Comparison of ENCODE assay signal across 32 cellular contexts in genomic region chr20:63281741-63282665, GRCh38. TPM values are rescaled to one million over a fixed set of nuclear protein-coding genes. Genes with fewer than 3 reads are reported as not detected.
"Had no signal": no experiment of that assay in that cellular context is flagged by ENCODE, and none has a peak within 500 bp of the region (broad histone marks: within the 10 kb centered on the region; RNA-seq: fewer than 3 reads in every experiment).

No MANE protein-coding gene starts in this region.

- H3K4me1 Mint-ChIP-seq: activated B cell treated with CpG ODN at 0.5 μM for 24 hours; activated T-helper 17 cell treated with anti-CD3 and anti-CD28 coated beads, Interleukin-2, amount 50 U/mL, for 72 hours had no signal

- FAIRE-seq: TTC549 had no signal

- ATAC-seq: activated T-helper 17 cell treated with anti-CD3 and anti-CD28 coated beads, Interleukin-2, amount 50 U/mL, for 72 hours had no signal

- H3K9me3 ChIP-seq: MG63 had no signal

- DNase-seq: activated B cell treated with CpG ODN at 0.5 μM for 24 hours; activated CD4-positive, alpha-beta T cell treated with anti-CD3 and anti-CD28 coated beads for 1 hour; activated CD4-positive, alpha-beta T cell treated with anti-CD3 and anti-CD28 coated beads, Interleukin-2, amount 10 ng/mL, durations not matched to agents 24 days and 14 days; activated CD4-positive, alpha-beta T cell treated with anti-CD3 and anti-CD28 coated beads, Interleukin-2, amount 50 U/mL, for 48 hours; activated gamma-delta T cell; activated naive CD4-positive, alpha-beta T cell treated with anti-CD3 and anti-CD28 coated beads for 36 hours; activated T-cell treated with anti-CD3 and anti-CD28 coated beads for 4 hours; activated T-cell treated with anti-CD3 and anti-CD28 coated beads, Interleukin-2, amount 50 U/mL, for 48 hours; amygdala; brain microvascular endothelial cell; MG63; MV-4-11; NCI-H1092 treated with DMSO at 0.1 percent for 48 hours; NCI-H1417 treated with DMSO at 0.1 percent for 48 hours; NCI-H1694; NCI-H2029; NCI-H2107; NCI-H2171 treated with DMSO at 0.1 percent for 48 hours; NCI-H345; NCI-H510A; NCI-H526 treated with DMSO at 0.1 percent for 48 hours; SIG-M5; T-helper 2 cell; T1000 had no signal

- H3K9ac ChIP-seq: KMS-11 had no signal

- H3K27me3 ChIP-seq: brain microvascular endothelial cell, cardiac muscle cell, MG63 had no signal

- H3K27ac Mint-ChIP-seq: activated B cell treated with CpG ODN at 0.5 μM for 24 hours; activated CD4-positive, alpha-beta T cell treated with anti-CD3 and anti-CD28 coated beads, Interleukin-2, amount 10 ng/mL, durations not matched to agents 24 days and 14 days; activated naive CD4-positive, alpha-beta T cell treated with anti-CD3 and anti-CD28 coated beads for 36 hours; activated naive CD8-positive, alpha-beta T cell; activated T-helper 17 cell treated with anti-CD3 and anti-CD28 coated beads, Interleukin-2, amount 50 U/mL, for 72 hours had no signal

- H3K27me3 Mint-ChIP-seq: activated B cell treated with CpG ODN at 0.5 μM for 24 hours; activated CD4-positive, alpha-beta T cell treated with anti-CD3 and anti-CD28 coated beads, Interleukin-2, amount 10 ng/mL, durations not matched to agents 24 days and 14 days; activated naive CD8-positive, alpha-beta T cell; activated T-helper 17 cell treated with anti-CD3 and anti-CD28 coated beads, Interleukin-2, amount 50 U/mL, for 72 hours had no signal

- H3K4me3 Mint-ChIP-seq: activated B cell treated with CpG ODN at 0.5 μM for 24 hours; activated CD4-positive, alpha-beta T cell treated with anti-CD3 and anti-CD28 coated beads, Interleukin-2, amount 10 ng/mL, durations not matched to agents 24 days and 14 days; activated naive CD4-positive, alpha-beta T cell treated with anti-CD3 and anti-CD28 coated beads for 36 hours; activated naive CD8-positive, alpha-beta T cell; activated T-helper 17 cell treated with anti-CD3 and anti-CD28 coated beads, Interleukin-2, amount 50 U/mL, for 72 hours had no signal

- H3K9me3 Mint-ChIP-seq: activated B cell treated with CpG ODN at 0.5 μM for 24 hours; activated CD4-positive, alpha-beta T cell treated with anti-CD3 and anti-CD28 coated beads, Interleukin-2, amount 10 ng/mL, durations not matched to agents 24 days and 14 days; activated naive CD4-positive, alpha-beta T cell treated with anti-CD3 and anti-CD28 coated beads for 36 hours; activated T-helper 17 cell treated with anti-CD3 and anti-CD28 coated beads, Interleukin-2, amount 50 U/mL, for 72 hours had no signal

- H3K36me3 Mint-ChIP-seq: activated naive CD8-positive, alpha-beta T cell had no signal

- H3K4me3 ChIP-seq: cardiac muscle cell, MG63 had no signal

- H3K27ac ChIP-seq: brain microvascular endothelial cell, cardiac muscle cell, KMS-11 had no signal

- H3K4me2 ChIP-seq: KMS-11 had no signal

RNA-seq across cellular contexts. Expression of gene COL20A1, which starts 11.0 kb away (rescaled TPM):
- total RNA-seq: activated B cell treated with CpG ODN at 0.5 μM for 24 hours; activated CD4-positive, alpha-beta T cell treated with anti-CD3 and anti-CD28 coated beads, Interleukin-2, amount 10 ng/mL, durations not matched to agents 24 days and 14 days; activated CD8-positive, alpha-beta memory T cell treated with anti-CD3 and anti-CD28 coated beads for 36 hours; cardiac muscle cell; RPMI7951 had no signal

RNA-seq across cellular contexts. Expression of gene NKAIN4, which starts 27.7 kb away (rescaled TPM):
- total RNA-seq: activated B cell treated with CpG ODN at 0.5 μM for 24 hours; activated CD4-positive, alpha-beta T cell treated with anti-CD3 and anti-CD28 coated beads, Interleukin-2, amount 10 ng/mL, durations not matched to agents 24 days and 14 days; activated CD8-positive, alpha-beta memory T cell treated with anti-CD3 and anti-CD28 coated beads for 36 hours; activated naive CD4-positive, alpha-beta T cell treated with anti-CD3 and anti-CD28 coated beads for 36 hours; activated T-helper 17 cell treated with anti-CD3 and anti-CD28 coated beads, Interleukin-2, amount 50 U/mL, for 72 hours; cardiac muscle cell; OCI-LY7; RPMI7951 had no signal
- polyA plus RNA-seq: cardiac muscle cell had no signal

RNA-seq across cellular contexts. Expression of gene BIRC7, which starts 46.3 kb away (rescaled TPM):
- total RNA-seq: activated B cell treated with CpG ODN at 0.5 μM for 24 hours; activated CD4-positive, alpha-beta T cell treated with anti-CD3 and anti-CD28 coated beads, Interleukin-2, amount 10 ng/mL, durations not matched to agents 24 days and 14 days; activated CD8-positive, alpha-beta memory T cell treated with anti-CD3 and anti-CD28 coated beads for 36 hours; activated naive CD4-positive, alpha-beta T cell treated with anti-CD3 and anti-CD28 coated beads for 36 hours; RPMI7951 had no signal
- polyA plus RNA-seq: cardiac muscle cell had no signal
